8 cellular contexts compared by ENCODE assay signal in the genomic region with DNA sequence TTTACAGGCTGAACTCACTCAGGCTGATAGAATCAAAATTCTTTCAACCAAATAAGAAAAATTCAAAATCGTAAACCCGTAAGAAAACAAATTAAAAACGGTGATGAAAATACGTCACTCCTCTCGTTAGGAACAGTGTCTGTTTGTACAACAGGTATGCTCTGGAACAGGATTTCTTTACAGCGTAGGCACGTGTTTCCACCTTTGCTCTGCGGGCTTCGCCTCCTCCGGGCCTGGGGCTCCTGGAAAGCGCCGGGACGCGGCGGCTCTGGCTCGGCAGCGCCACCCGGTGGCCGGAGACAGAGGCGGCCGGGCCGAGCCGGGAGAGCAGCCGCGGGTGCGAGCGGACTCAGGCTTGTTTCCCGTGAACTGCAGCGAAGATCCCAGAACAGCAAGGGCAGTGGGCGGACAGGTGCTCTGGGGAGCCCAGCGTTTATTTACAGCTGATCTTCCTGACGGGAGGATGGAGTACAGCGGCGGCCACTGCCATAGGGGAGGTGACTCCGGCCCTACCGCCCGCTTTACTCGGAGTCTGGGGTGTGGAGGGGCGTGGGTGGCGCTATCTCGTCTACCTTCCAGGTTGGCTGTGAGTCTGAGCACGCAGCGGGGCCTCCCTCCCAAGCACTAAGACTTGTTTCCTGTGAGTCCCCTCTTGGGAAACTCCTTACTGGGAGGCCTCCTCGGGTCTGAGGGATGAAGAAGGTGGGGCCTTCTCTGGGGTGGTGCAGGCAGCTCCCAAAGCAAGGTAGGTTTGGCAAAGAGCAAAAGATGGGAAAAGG. TPM values are rescaled to one million over a fixed set of nuclear protein-coding genes. Genes with fewer than 3 reads are reported as not detected.
DNase-seq lines count a peak whose midpoint lies in the region; ATAC-seq and TF ChIP-seq lines count a peak whose summit lies in the region.

No MANE protein-coding gene starts in this region.

- H3K4me3 Mint-ChIP-seq in HFFc6 (no peak overlapping the region), T-helper 17 cell (peak overlapping the region; percentile 59)

- DNase-seq in AG08395 (ENCODE audit: low spot score): peak; percentile 63
- DNase-seq in HFFc6: no peak
- DNase-seq in T-helper 17 cell: peak; percentile 43 to 60 (median 55)
- DNase-seq in amniotic epithelial cell (ENCODE audit: low read depth): peak; percentile 31
- peak; percentile 45 for DNase-seq in inferior parietal cortex (ENCODE audit: extremely low spot score)
- DNase-seq in stimulated activated CD4-positive, alpha-beta T cell treated with anti-CD3 and anti-CD28 coated beads, Interleukin-2, amount 100 ng/mL, for 24 hours: peak; percentile 63 to 73
- DNase-seq in COLO829 (ENCODE audit: low spot score): no peak

- H3K27me3 Mint-ChIP-seq in HFFc6 (ENCODE audit: insufficient read depth) (peaks cover 7% of the 10 kb centered on the region), T-helper 17 cell (no peaks in the 10 kb centered on the region)

- H3K36me3 Mint-ChIP-seq in HFFc6 (ENCODE audit: low read depth) (peaks cover 10% of the 10 kb centered on the region), T-helper 17 cell (ENCODE audit: low read depth) (peaks cover 3% of the 10 kb centered on the region)

- peaks cover 22% of the 10 kb centered on the region for H3K4me1 Mint-ChIP-seq in HFFc6 (ENCODE audit: low read depth)
- H3K4me1 Mint-ChIP-seq in T-helper 17 cell: peaks cover 10% of the 10 kb centered on the region

- H3K27ac Mint-ChIP-seq in HFFc6 (no peak overlapping the region), T-helper 17 cell (peak overlapping the region; percentile 45)

- peak; percentile 95 for TF ChIP-seq CTCF in HFFc6 (IDR thresholded peaks at IDR 0.05)

- peak; percentile 75 for ATAC-seq in T-helper 17 cell
- ATAC-seq in GM19452 (IDR thresholded peaks at IDR 0.05; ENCODE audit: unreplicated experiment): no peak

- no peaks in the 10 kb centered on the region for H3K9me3 ChIP-seq in T-helper 17 cell (ENCODE audit: control insufficient read depth, low read length, poor library complexity, severe bottlenecking)

- H3K9me3 Mint-ChIP-seq in HFFc6: no peaks in the 10 kb centered on the region

RNA-seq across cellular contexts. Expression of a gene that starts 40.5 kb away (rescaled TPM):
- total RNA-seq in HFFc6 (2021; fragmentation: NEBNext Ultra II Directional; extraction: Animal tissue kit (Norgen Biotek cat#: 25700)): under 1 TPM; 0.05 to 0.12 (median 0.08) TPM
- 100 to 1,000 TPM; 279 to 298 TPM for total RNA-seq in T-helper 17 cell

Comparison
In these comparisons a context has a peak if more than half of its experiments do, and no peak if none do; other contexts are left out.
1. DNase-seq: peak in AG08395 (single experiment), T-helper 17 cell (3 of 3), amniotic epithelial cell (single experiment), inferior parietal cortex (single experiment) and stimulated activated CD4-positive, alpha-beta T cell treated with anti-CD3 and anti-CD28 coated beads, Interleukin-2, amount 100 ng/mL, for 24 hours (2 of 2); none in HFFc6 (single experiment) and COLO829 (single experiment).
2. RNA of a gene that starts 40.5 kb away (total RNA-seq): 279 to 298 TPM in T-helper 17 cell; 0.05 to 0.12 TPM in HFFc6; every median in the first group is over 100 times any median in the second.